12 cellular contexts compared by ENCODE assay signal in genomic region chr5:142836048-142836447, GRCh38.
"Had no signal": no experiment of that assay in that cellular context is flagged by ENCODE, and none has a peak within 500 bp of the region (broad histone marks: within the 10 kb centered on the region; RNA-seq: fewer than 3 reads in every experiment).

No MANE protein-coding gene starts in this region.

- H3K4me3 Mint-ChIP-seq: activated B cell treated with CpG ODN at 0.5 μM for 24 hours; activated CD4-positive, alpha-beta T cell treated with anti-CD3 and anti-CD28 coated beads, Interleukin-2, amount 10 ng/mL, durations not matched to agents 24 days and 14 days; T-helper 1 cell treated with Interleukin-12 subunit alpha and Interleukin-12 subunit beta and Interleukin-4 antibody, amounts not matched to agents 30 μg/mL and 1 μg/mL, for 36 hours had no signal

- H3K27me3 Mint-ChIP-seq: activated B cell treated with CpG ODN at 0.5 μM for 24 hours had no signal

- DNase-seq: activated B cell treated with CpG ODN at 0.5 μM for 24 hours; activated CD4-positive, alpha-beta T cell treated with anti-CD3 and anti-CD28 coated beads, Interleukin-2, amount 10 ng/mL, durations not matched to agents 24 days and 14 days; activated naive CD4-positive, alpha-beta T cell treated with anti-CD3 and anti-CD28 coated beads, Interleukin-2, amount 50 U/mL, for 16 hours; brain microvascular endothelial cell; cerebellar nuclear complex; dermis blood vessel endothelial cell; kidney glomerular epithelial cell; posterior cingulate gyrus had no signal

- H3K4me3 ChIP-seq: gastroesophageal sphincter, right atrium auricular region, skin epidermis had no signal

- ATAC-seq: gastroesophageal sphincter had no signal

- H3K9me3 ChIP-seq: gastroesophageal sphincter, right atrium auricular region had no signal

- H3K36me3 ChIP-seq: brain microvascular endothelial cell, gastroesophageal sphincter, right atrium auricular region had no signal

- H3K27ac ChIP-seq: brain microvascular endothelial cell, gastroesophageal sphincter, skin epidermis had no signal

- H3K9me3 Mint-ChIP-seq: activated B cell treated with CpG ODN at 0.5 μM for 24 hours; activated CD4-positive, alpha-beta T cell treated with anti-CD3 and anti-CD28 coated beads, Interleukin-2, amount 10 ng/mL, durations not matched to agents 24 days and 14 days; T-helper 1 cell treated with Interleukin-12 subunit alpha and Interleukin-12 subunit beta and Interleukin-4 antibody, amounts not matched to agents 30 μg/mL and 1 μg/mL, for 36 hours had no signal

- H3K27me3 ChIP-seq: brain microvascular endothelial cell, gastroesophageal sphincter, right atrium auricular region had no signal

- H3K4me1 Mint-ChIP-seq: activated B cell treated with CpG ODN at 0.5 μM for 24 hours had no signal

- H3K27ac Mint-ChIP-seq: activated B cell treated with CpG ODN at 0.5 μM for 24 hours; activated CD4-positive, alpha-beta T cell treated with anti-CD3 and anti-CD28 coated beads, Interleukin-2, amount 10 ng/mL, durations not matched to agents 24 days and 14 days; T-helper 1 cell treated with Interleukin-12 subunit alpha and Interleukin-12 subunit beta and Interleukin-4 antibody, amounts not matched to agents 30 μg/mL and 1 μg/mL, for 36 hours had no signal
